ENCODE assay signal across 37 cellular contexts in the genomic region with DNA sequence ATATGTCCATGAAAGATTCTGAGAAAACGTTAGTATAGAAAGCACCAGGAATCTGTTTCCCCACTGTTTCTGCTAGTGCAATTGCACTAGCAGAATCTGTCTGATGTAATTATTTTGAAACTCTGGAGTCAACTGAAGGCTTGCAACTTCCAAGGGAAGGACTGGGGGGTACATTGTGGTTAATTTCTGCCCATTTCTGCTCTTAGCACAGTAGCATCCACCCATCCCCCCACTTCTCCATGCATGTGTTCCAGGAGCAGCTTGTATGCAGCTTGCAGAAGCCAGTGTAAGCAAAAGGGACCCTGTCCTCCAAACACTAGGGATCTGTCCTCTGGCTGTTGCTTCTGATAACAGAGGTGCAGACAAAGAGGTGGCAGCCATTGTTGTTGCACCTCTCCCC.
"Had no signal": no experiment of that assay in that cellular context is flagged by ENCODE, and none has a peak within 500 bp of the region (broad histone marks: within the 10 kb centered on the region; RNA-seq: fewer than 3 reads in every experiment).

No MANE protein-coding gene starts in this region.

- H3K36me3 Mint-ChIP-seq: brain had no signal

- H3K27ac Mint-ChIP-seq: activated naive CD4-positive, alpha-beta T cell treated with anti-CD3 and anti-CD28 coated beads for 36 hours; activated naive CD4-positive, alpha-beta T cell treated with anti-CD3 and anti-CD28 coated beads, Interleukin-2, amount 10 ng/mL, durations not matched to agents 7 days and 5 days; activated naive CD4-positive, alpha-beta T cell treated with anti-CD3 and anti-CD28 coated beads, Interleukin-2, amount 50 U/mL, for 24 hours; activated naive CD4-positive, alpha-beta T cell treated with anti-CD3 and anti-CD28 coated beads, Interleukin-2, amount 50 U/mL, for 72 hours; activated naive CD8-positive, alpha-beta T cell; activated naive CD8-positive, alpha-beta T cell treated with anti-CD3 and anti-CD28 coated beads for 36 hours; activated naive CD8-positive, alpha-beta T cell treated with anti-CD3 and anti-CD28 coated beads, Interleukin-2, amount 10 ng/mL, durations not matched to agents 7 days and 5 days; activated naive CD8-positive, alpha-beta T cell treated with anti-CD3 and anti-CD28 coated beads, Interleukin-2, amount 50 U/mL, for 24 hours; activated T-cell treated with anti-CD3 and anti-CD28 coated beads, Interleukin-2, amount 50 U/mL, for 24 hours; activated T-cell treated with anti-CD3 and anti-CD28 coated beads, Interleukin-2, amount 50 U/mL, for 72 hours; activated T-helper 1 cell treated with anti-CD3 and anti-CD28 coated beads, Interleukin-12 subunit alpha, Interleukin-12 subunit beta, Interleukin-2, Interleukin-4 antibody, amounts not matched to agents 30 ng/mL and 10 ng/mL and 1 ng/mL, durations not matched to agents 14 hours and 24 hours and 36 hours; activated T-helper 17 cell treated with anti-CD3 and anti-CD28 coated beads, Interleukin-2, amount 50 U/mL, for 72 hours; activated T-helper 2 cell treated with anti-CD3 and anti-CD28 coated beads, Interferon-gamma antibody, Interleukin-2, Interleukin-4, amounts not matched to agents 10 μg/mL and 5 μg/mL and 100 μg/mL, durations not matched to agents 14 hours and 24 hours and 36 hours; brain had no signal

- H3K27me3 ChIP-seq: adrenal gland, ascending aorta, body of pancreas, brain microvascular endothelial cell, breast epithelium, cardiac muscle cell had no signal

- DNase-seq: activated effector memory CD4-positive, alpha-beta T cell treated with anti-CD3 and anti-CD28 coated beads, Interleukin-2, amount 50 U/mL, for 16 hours; activated effector memory CD4-positive, alpha-beta T cell treated with Interleukin-2 at 50 U/mL for 16 hours; activated gamma-delta T cell; activated gamma-delta T cell treated with Interleukin-2 at 50 U/mL for 16 hours; activated naive CD4-positive, alpha-beta T cell; activated naive CD4-positive, alpha-beta T cell treated with anti-CD3 and anti-CD28 coated beads for 36 hours; activated naive CD4-positive, alpha-beta T cell treated with anti-CD3 and anti-CD28 coated beads, Interleukin-2, amount 10 ng/mL, durations not matched to agents 7 days and 5 days; activated naive CD4-positive, alpha-beta T cell treated with anti-CD3 and anti-CD28 coated beads, Interleukin-2, amount 50 U/mL, for 16 hours; activated naive CD4-positive, alpha-beta T cell treated with Interleukin-2 at 50 U/mL for 16 hours; activated naive CD8-positive, alpha-beta T cell treated with anti-CD3 and anti-CD28 coated beads for 36 hours; activated naive CD8-positive, alpha-beta T cell treated with anti-CD3 and anti-CD28 coated beads, Interleukin-2, amount 10 ng/mL, durations not matched to agents 7 days and 5 days; activated naive CD8-positive, alpha-beta T cell treated with anti-CD3 and anti-CD28 coated beads, Interleukin-2, amount 50 U/mL, for 24 hours; activated T-cell treated with anti-CD3 and anti-CD28 coated beads, Interleukin-2, amount 50 U/mL, for 24 hours; activated T-cell treated with anti-CD3 and anti-CD28 coated beads, Interleukin-2, amount 50 U/mL, for 4 hours; activated T-cell treated with anti-CD3 and anti-CD28 coated beads, Interleukin-2, amount 50 U/mL, for 48 hours; activated T-cell treated with anti-CD3 and anti-CD28 coated beads, Interleukin-2, amount 50 U/mL, for 72 hours; adrenal gland; amniotic stem cell; amygdala; anterior cingulate cortex; aorta; body of pancreas; brain microvascular endothelial cell; caudate nucleus; central memory CD4-positive, alpha-beta T cell; cerebellar nuclear complex had no signal

- H3K4me1 ChIP-seq: adrenal gland, breast epithelium had no signal

- H3K4me3 ChIP-seq: adrenal gland, ascending aorta, body of pancreas, breast epithelium, cardiac muscle cell had no signal

- H3K27ac ChIP-seq: adrenal gland, ascending aorta, body of pancreas, brain microvascular endothelial cell, breast epithelium, cardiac muscle cell had no signal

- ATAC-seq: activated naive CD4-positive, alpha-beta T cell treated with anti-CD3 and anti-CD28 coated beads, Interleukin-2, amount 50 U/mL, for 72 hours; activated naive CD8-positive, alpha-beta T cell treated with anti-CD3 and anti-CD28 coated beads, Interleukin-2, amount 50 U/mL, for 24 hours; activated T-cell treated with anti-CD3 and anti-CD28 coated beads, Interleukin-2, amount 50 U/mL, for 4 hours; activated T-cell treated with anti-CD3 and anti-CD28 coated beads, Interleukin-2, amount 50 U/mL, for 72 hours; activated T-helper 17 cell treated with anti-CD3 and anti-CD28 coated beads, Interleukin-2, amount 50 U/mL, for 72 hours; body of pancreas had no signal

- H3K27me3 Mint-ChIP-seq: activated naive CD4-positive, alpha-beta T cell treated with anti-CD3 and anti-CD28 coated beads, Interleukin-2, amount 50 U/mL, for 24 hours; activated naive CD8-positive, alpha-beta T cell treated with anti-CD3 and anti-CD28 coated beads for 36 hours; central memory CD8-positive, alpha-beta T cell had no signal

- H3K36me3 ChIP-seq: adrenal gland, ascending aorta, brain microvascular endothelial cell, breast epithelium, cardiac muscle cell had no signal

- H3K4me1 Mint-ChIP-seq: activated naive CD4-positive, alpha-beta T cell treated with anti-CD3 and anti-CD28 coated beads, Interleukin-2, amount 10 ng/mL, durations not matched to agents 7 days and 5 days; activated naive CD4-positive, alpha-beta T cell treated with anti-CD3 and anti-CD28 coated beads, Interleukin-2, amount 50 U/mL, for 24 hours; activated naive CD8-positive, alpha-beta T cell treated with anti-CD3 and anti-CD28 coated beads for 36 hours; activated naive CD8-positive, alpha-beta T cell treated with anti-CD3 and anti-CD28 coated beads, Interleukin-2, amount 10 ng/mL, durations not matched to agents 7 days and 5 days; activated naive CD8-positive, alpha-beta T cell treated with anti-CD3 and anti-CD28 coated beads, Interleukin-2, amount 50 U/mL, for 24 hours; activated T-helper 17 cell treated with anti-CD3 and anti-CD28 coated beads, Interleukin-2, amount 50 U/mL, for 72 hours; central memory CD8-positive, alpha-beta T cell had no signal

- H3K4me3 Mint-ChIP-seq: activated naive CD4-positive, alpha-beta T cell treated with anti-CD3 and anti-CD28 coated beads for 36 hours; activated naive CD4-positive, alpha-beta T cell treated with anti-CD3 and anti-CD28 coated beads, Interleukin-2, amount 10 ng/mL, durations not matched to agents 7 days and 5 days; activated naive CD4-positive, alpha-beta T cell treated with anti-CD3 and anti-CD28 coated beads, Interleukin-2, amount 50 U/mL, for 24 hours; activated naive CD8-positive, alpha-beta T cell; activated naive CD8-positive, alpha-beta T cell treated with anti-CD3 and anti-CD28 coated beads for 36 hours; activated naive CD8-positive, alpha-beta T cell treated with anti-CD3 and anti-CD28 coated beads, Interleukin-2, amount 10 ng/mL, durations not matched to agents 7 days and 5 days; activated naive CD8-positive, alpha-beta T cell treated with anti-CD3 and anti-CD28 coated beads, Interleukin-2, amount 50 U/mL, for 24 hours; activated T-cell treated with anti-CD3 and anti-CD28 coated beads, Interleukin-2, amount 50 U/mL, for 24 hours; activated T-cell treated with anti-CD3 and anti-CD28 coated beads, Interleukin-2, amount 50 U/mL, for 4 hours; activated T-cell treated with anti-CD3 and anti-CD28 coated beads, Interleukin-2, amount 50 U/mL, for 72 hours; activated T-helper 1 cell treated with anti-CD3 and anti-CD28 coated beads, Interleukin-12 subunit alpha, Interleukin-12 subunit beta, Interleukin-2, Interleukin-4 antibody, amounts not matched to agents 30 ng/mL and 10 ng/mL and 1 ng/mL, durations not matched to agents 14 hours and 24 hours and 36 hours; activated T-helper 17 cell treated with anti-CD3 and anti-CD28 coated beads, Interleukin-2, amount 50 U/mL, for 72 hours; brain; central memory CD8-positive, alpha-beta T cell had no signal
